In the genomic region with DNA sequence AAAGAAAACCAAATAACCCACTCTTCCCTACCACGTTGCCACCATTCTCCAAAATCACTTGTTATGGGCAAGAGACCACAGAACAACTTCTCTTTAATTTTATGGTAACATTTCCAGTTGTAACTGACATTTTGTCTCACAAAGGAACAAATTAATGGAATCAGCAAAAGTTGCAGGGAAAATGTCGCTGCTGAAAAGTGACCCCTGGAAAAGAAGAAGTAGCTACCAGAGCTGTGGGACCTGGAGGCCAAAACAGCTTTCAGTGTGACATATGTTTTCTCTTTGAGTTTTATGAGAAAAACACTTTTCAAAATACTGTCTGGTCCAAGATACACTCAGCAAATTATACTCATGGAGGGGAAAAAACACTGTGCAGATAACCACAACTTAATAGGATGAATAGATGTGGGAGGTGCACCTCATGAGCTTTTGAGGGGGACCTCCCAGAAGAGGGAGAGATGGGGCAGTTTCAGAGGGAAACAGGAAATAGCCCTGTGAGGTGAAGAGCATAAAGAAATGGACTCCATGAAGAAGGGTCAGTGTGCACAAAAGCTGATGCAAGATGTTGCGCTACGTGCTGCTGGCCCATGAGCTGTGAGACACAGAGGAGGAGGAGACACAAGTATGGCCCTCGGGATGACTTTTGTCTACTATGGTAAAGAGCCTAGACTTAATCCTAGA, we compare ENCODE assay signal across 25 cellular contexts.
A peak's percentile ranks its signal among the peaks of the same experiment; 100 is the strongest.
DNase-seq lines count a peak whose midpoint lies in the region; ATAC-seq and TF ChIP-seq lines count a peak whose summit lies in the region.
"Had no signal": no experiment of that assay in that cellular context is flagged by ENCODE, and none has a peak within 500 bp of the region (broad histone marks: within the 10 kb centered on the region; RNA-seq: fewer than 3 reads in every experiment).

No MANE protein-coding gene starts in this region.

- H4K20me1 ChIP-seq in hepatocyte (ENCODE audit: insufficient read depth, poor library complexity, severe bottlenecking): no peaks in the 10 kb centered on the region

- 81% methylated on average over 5 of the region's 5 CpGs for WGBS in hepatocyte (ENCODE audit: low lambda C conversion rate, missing lambda C conversion rate)
- WGBS in urinary bladder: 95% methylated on average over 5 of the region's 5 CpGs

- no peaks in the 10 kb centered on the region for H3K27me3 ChIP-seq in hepatocyte
- H3K27me3 ChIP-seq in MG63: no peaks in the 10 kb centered on the region
- H3K27me3 ChIP-seq: transverse colon had no signal

- peaks cover 30% of the 10 kb centered on the region for H3K36me3 Mint-ChIP-seq in stimulated activated naive CD8-positive, alpha-beta T cell treated with anti-CD3 and anti-CD28 coated beads, Interleukin-15, Interleukin-2, amounts not matched to agents 100 ng/mL and 50 ng/mL, for 24 hours (ENCODE audit: low read depth)

- peaks cover 4% of the 10 kb centered on the region for H3K79me2 ChIP-seq in hepatocyte

- DNase-seq in stimulated activated naive CD8-positive, alpha-beta T cell treated with anti-CD3 and anti-CD28 coated beads, Interleukin-15, Interleukin-2, amounts not matched to agents 100 U/mL and 50 U/mL, for 24 hours: no peak
- DNase-seq in OCI-M1 (lab: John Stamatoyannopoulos, UW): peak; percentile 32
- no peak for DNase-seq in hepatocyte (ENCODE audit: low spot score)
- DNase-seq in MG63: no peak
- DNase-seq: activated gamma-delta T cell treated with Interleukin-2 at 50 U/mL for 16 hours; activated T-cell treated with anti-CD3 and anti-CD28 coated beads, Interleukin-2, amount 50 U/mL, for 1 hour; DMS53; H9; hypothalamus; immature natural killer cell; left colon; mesenchymal stem cell; NCI-H1092; NCI-H1694 treated with DMSO at 0.1 percent for 48 hours; NCI-H526 treated with DMSO at 0.1 percent for 48 hours; nucleus accumbens; psoas muscle; RPMI8226; T-helper 1 cell; transverse colon had no signal

- peaks cover 12% of the 10 kb centered on the region for H3K4me1 ChIP-seq in hepatocyte (ENCODE audit: insufficient read depth)
- peaks cover 2% of the 10 kb centered on the region for H3K4me1 ChIP-seq in urinary bladder (ENCODE audit: insufficient read depth)
- H3K4me1 ChIP-seq: psoas muscle had no signal

- H3K9me3 ChIP-seq in hepatocyte (ENCODE audit: low read depth) (no peaks in the 10 kb centered on the region), MG63 (no peaks in the 10 kb centered on the region)
- H3K9me3 ChIP-seq: psoas muscle, transverse colon had no signal

- H3K27ac ChIP-seq in hepatocyte: peak overlapping the region; percentile 18
- peak overlapping the region; percentile 18 for H3K27ac ChIP-seq in urinary bladder (ENCODE audit: low read depth)
- H3K27ac ChIP-seq: KMS-11, psoas muscle, transverse colon had no signal

- ATAC-seq in stimulated activated naive CD8-positive, alpha-beta T cell treated with anti-CD3 and anti-CD28 coated beads, Interleukin-15, Interleukin-2, amounts not matched to agents 100 U/mL and 50 U/mL, for 24 hours: no peak
- ATAC-seq in GM18868 (IDR thresholded peaks at IDR 0.05; ENCODE audit: unreplicated experiment) (no peak), HG03196 (IDR thresholded peaks at IDR 0.05; ENCODE audit: unreplicated experiment) (no peak)
- ATAC-seq: left colon, psoas muscle had no signal

- H3K4me1 Mint-ChIP-seq in stimulated activated naive CD8-positive, alpha-beta T cell treated with anti-CD3 and anti-CD28 coated beads, Interleukin-15, Interleukin-2, amounts not matched to agents 100 ng/mL and 50 ng/mL, for 24 hours (ENCODE audit: low read depth): peaks cover 20% of the 10 kb centered on the region

- H3K9me2 ChIP-seq in hepatocyte (replicated peaks; ENCODE audit: insufficient read depth): no peaks in the 10 kb centered on the region

- H3K4me2 ChIP-seq in hepatocyte: no peak overlapping the region
- H3K4me2 ChIP-seq: KMS-11 had no signal

- H3K4me3 ChIP-seq in hepatocyte (no peak overlapping the region), urinary bladder (ENCODE audit: low read depth, low read length) (no peak overlapping the region), MG63 (no peak overlapping the region)
- H3K4me3 ChIP-seq: psoas muscle, transverse colon had no signal

- TF ChIP-seq CTCF in hepatocyte (IDR thresholded peaks at IDR 0.05; ENCODE audit: poor library complexity): no peak

- H3K4me3 Mint-ChIP-seq in stimulated activated naive CD8-positive, alpha-beta T cell treated with anti-CD3 and anti-CD28 coated beads, Interleukin-15, Interleukin-2, amounts not matched to agents 100 ng/mL and 50 ng/mL, for 24 hours: no peak overlapping the region
- H3K4me3 Mint-ChIP-seq: H9, immature natural killer cell had no signal

- H2AFZ ChIP-seq in hepatocyte: no peak overlapping the region

- H3K36me3 ChIP-seq in hepatocyte (replicated peaks; ENCODE audit: insufficient read depth, low read depth) (no peaks in the 10 kb centered on the region), urinary bladder (ENCODE audit: insufficient read depth) (peaks cover 1% of the 10 kb centered on the region), MG63 (no peaks in the 10 kb centered on the region)
- H3K36me3 ChIP-seq: transverse colon had no signal

- H3K27me3 Mint-ChIP-seq in stimulated activated naive CD8-positive, alpha-beta T cell treated with anti-CD3 and anti-CD28 coated beads, Interleukin-15, Interleukin-2, amounts not matched to agents 100 ng/mL and 50 ng/mL, for 24 hours: no peaks in the 10 kb centered on the region

- no peaks in the 10 kb centered on the region for H3K9me3 Mint-ChIP-seq in stimulated activated naive CD8-positive, alpha-beta T cell treated with anti-CD3 and anti-CD28 coated beads, Interleukin-15, Interleukin-2, amounts not matched to agents 100 ng/mL and 50 ng/mL, for 24 hours
- H3K9me3 Mint-ChIP-seq: immature natural killer cell had no signal

- H3K27ac Mint-ChIP-seq in stimulated activated naive CD8-positive, alpha-beta T cell treated with anti-CD3 and anti-CD28 coated beads, Interleukin-15, Interleukin-2, amounts not matched to agents 100 ng/mL and 50 ng/mL, for 24 hours: peak overlapping the region; percentile 4
